Comparison of ENCODE assay signal across 9 cellular contexts in the genomic region with DNA sequence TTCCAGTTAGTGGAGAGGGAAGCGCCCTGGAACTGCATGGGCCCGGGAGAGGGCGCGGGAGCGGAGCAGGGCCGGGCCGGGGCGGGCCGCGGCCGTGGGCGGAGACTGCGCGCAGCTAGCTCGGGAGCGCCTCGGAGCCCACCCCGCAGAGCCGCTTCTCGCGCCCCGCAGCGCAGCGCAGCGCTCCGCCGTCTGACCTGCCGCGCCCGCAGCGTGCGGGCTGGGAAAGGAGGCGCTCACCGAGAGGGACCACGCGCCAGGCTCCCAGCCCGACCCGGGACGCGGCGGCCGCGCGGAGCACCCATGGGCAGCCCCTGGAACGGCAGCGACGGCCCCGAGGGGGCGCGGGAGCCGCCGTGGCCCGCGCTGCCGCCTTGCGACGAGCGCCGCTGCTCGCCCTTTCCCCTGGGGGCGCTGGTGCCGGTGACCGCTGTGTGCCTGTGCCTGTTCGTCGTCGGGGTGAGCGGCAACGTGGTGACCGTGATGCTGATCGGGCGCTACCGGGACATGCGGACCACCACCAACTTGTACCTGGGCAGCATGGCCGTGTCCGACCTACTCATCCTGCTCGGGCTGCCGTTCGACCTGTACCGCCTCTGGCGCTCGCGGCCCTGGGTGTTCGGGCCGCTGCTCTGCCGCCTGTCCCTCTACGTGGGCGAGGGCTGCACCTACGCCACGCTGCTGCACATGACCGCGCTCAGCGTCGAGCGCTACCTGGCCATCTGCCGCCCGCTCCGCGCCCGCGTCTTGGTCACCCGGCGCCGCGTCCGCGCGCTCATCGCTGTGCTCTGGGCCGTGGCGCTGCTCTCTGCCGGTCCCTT. TPM values are rescaled to one million over a fixed set of nuclear protein-coding genes. Genes with fewer than 3 reads are reported as not detected.
A peak's percentile ranks its signal among the peaks of the same experiment; 100 is the strongest.
DNase-seq lines count a peak whose midpoint lies in the region; ATAC-seq and TF ChIP-seq lines count a peak whose summit lies in the region.
"Had no signal": no experiment of that assay in that cellular context is flagged by ENCODE, and none has a peak within 500 bp of the region (broad histone marks: within the 10 kb centered on the region; RNA-seq: fewer than 3 reads in every experiment).

Gene MLNR (plus strand): TSS at position 304 of the 821 bp plus-strand sequence. CDS start 0 bp downstream, at position 304.

- WGBS in esophagus squamous epithelium, 2 donors: 15 to 17% methylated on average over 8 to 15 of the region's 111 CpGs
- 2 to 3% methylated on average over 110 to 111 of the region's 111 CpGs for WGBS in aorta, 2 donors

- H3K36me3 ChIP-seq in CD4-positive, CD25-positive, alpha-beta regulatory T cell (ENCODE audit: control insufficient read depth, insufficient read depth, low read length): no peaks in the 10 kb centered on the region
- no peaks in the 10 kb centered on the region for H3K36me3 ChIP-seq in esophagus squamous epithelium
- H3K36me3 ChIP-seq in aorta (ENCODE audit: control insufficient read depth in 1 of 2, insufficient read depth in 2 of 2, low read length in 1 of 2): no peaks in the 10 kb centered on the region

- no peaks in the 10 kb centered on the region for H3K9me3 ChIP-seq in CD4-positive, CD25-positive, alpha-beta regulatory T cell (ENCODE audit: control insufficient read depth in 2 of 2, low read length in 2 of 2)
- H3K9me3 ChIP-seq in esophagus squamous epithelium (no peaks in the 10 kb centered on the region), aorta (ENCODE audit: control insufficient read depth, low read length) (no peaks in the 10 kb centered on the region)

- TF ChIP-seq CTCF in activated CD8-positive, alpha-beta T cell treated with anti-CD3 and anti-CD28 coated beads for 36 hours (IDR thresholded peaks at IDR 0.05): peak; percentile 39
- TF ChIP-seq CTCF in esophagus squamous epithelium (IDR thresholded peaks at IDR 0.05): no peak

- no peak within 1 kb of the TSS for H3K4me3 ChIP-seq in CD4-positive, CD25-positive, alpha-beta regulatory T cell (ENCODE audit: low read depth, low read length)
- peak within 1 kb of the TSS; percentile 36 to 67 (median 47) for H3K4me3 ChIP-seq in esophagus squamous epithelium
- peak within 1 kb of the TSS; percentile 5 to 6 for H3K4me3 ChIP-seq in aorta (ENCODE audit: low read length in 2 of 2)

- peaks cover 4 to 31% (median 13%) of the 10 kb centered on the region in 4 donors for H3K4me1 Mint-ChIP-seq in CD4-positive, CD25-positive, alpha-beta regulatory T cell
- peaks cover 5% of the 10 kb centered on the region for H3K4me1 Mint-ChIP-seq in activated CD8-positive, alpha-beta T cell treated with anti-CD3 and anti-CD28 coated beads for 36 hours (ENCODE audit: low read depth)
- peaks cover 7% of the 10 kb centered on the region in 2 donors for H3K4me1 Mint-ChIP-seq in natural killer cell treated with Interleukin-12 subunit alpha and Interleukin-12 subunit beta and Interleukin-15 and Interleukin-18, amount 100 ng/mL, for 72 hours (ENCODE audit: low read depth in 2 of 2)

- no peak for TF ChIP-seq POLR2A in esophagus squamous epithelium (IDR thresholded peaks at IDR 0.05)

- ATAC-seq in CD4-positive, CD25-positive, alpha-beta regulatory T cell (ENCODE audit: low read depth in 2 of 2): peak; percentile 55 to 63
- ATAC-seq in HG03442 (IDR thresholded peaks at IDR 0.05; ENCODE audit: unreplicated experiment) (peak; percentile 52), aorta (ENCODE audit: low FRiP score) (peak; percentile 46), HG03571 (IDR thresholded peaks at IDR 0.05; ENCODE audit: unreplicated experiment) (no peak)
- ATAC-seq in activated CD8-positive, alpha-beta T cell treated with anti-CD3 and anti-CD28 coated beads for 36 hours: peak; percentile 84
- peak; percentile 67 for ATAC-seq in natural killer cell treated with Interleukin-12 subunit alpha and Interleukin-12 subunit beta and Interleukin-15 and Interleukin-18, amount 100 ng/mL, for 72 hours

- peak; percentile 20 to 47 (median 37) for DNase-seq in CD4-positive, CD25-positive, alpha-beta regulatory T cell
- DNase-seq in activated CD8-positive, alpha-beta T cell treated with anti-CD3 and anti-CD28 coated beads for 36 hours: peak; percentile 56
- no peak for DNase-seq in esophagus squamous epithelium (lab: John Stamatoyannopoulos, UW)
- DNase-seq in natural killer cell treated with Interleukin-12 subunit alpha and Interleukin-12 subunit beta and Interleukin-15 and Interleukin-18, amount 100 ng/mL, for 72 hours (ENCODE audit: low spot score): no peak
- peak in 1 of 2 donors; percentile 79 for DNase-seq in aorta
- DNase-seq in NCI-H1694 treated with DMSO at 0.1 percent for 48 hours (lab: John Stamatoyannopoulos, UW): no peak

- H3K27me3 Mint-ChIP-seq in CD4-positive, CD25-positive, alpha-beta regulatory T cell: peaks cover 72% of the 10 kb centered on the region
- peaks cover 61% of the 10 kb centered on the region for H3K27me3 Mint-ChIP-seq in activated CD8-positive, alpha-beta T cell treated with anti-CD3 and anti-CD28 coated beads for 36 hours
- H3K27me3 Mint-ChIP-seq in natural killer cell treated with Interleukin-12 subunit alpha and Interleukin-12 subunit beta and Interleukin-15 and Interleukin-18, amount 100 ng/mL, for 72 hours: peaks cover 46 to 49% of the 10 kb centered on the region in 2 donors

- H3K9me3 Mint-ChIP-seq in CD4-positive, CD25-positive, alpha-beta regulatory T cell: peaks cover 0 to 9% (median 0%) of the 10 kb centered on the region in 7 donors
- no peaks in the 10 kb centered on the region for H3K9me3 Mint-ChIP-seq in activated CD8-positive, alpha-beta T cell treated with anti-CD3 and anti-CD28 coated beads for 36 hours
- no peaks in the 10 kb centered on the region for H3K9me3 Mint-ChIP-seq in natural killer cell treated with Interleukin-12 subunit alpha and Interleukin-12 subunit beta and Interleukin-15 and Interleukin-18, amount 100 ng/mL, for 72 hours

- H3K27ac Mint-ChIP-seq in CD4-positive, CD25-positive, alpha-beta regulatory T cell: no peak within 1 kb of the TSS
- H3K27ac Mint-ChIP-seq in activated CD8-positive, alpha-beta T cell treated with anti-CD3 and anti-CD28 coated beads for 36 hours: no peak within 1 kb of the TSS
- no peak within 1 kb of the TSS for H3K27ac Mint-ChIP-seq in natural killer cell treated with Interleukin-12 subunit alpha and Interleukin-12 subunit beta and Interleukin-15 and Interleukin-18, amount 100 ng/mL, for 72 hours

- POLR2A ChIA-PET in activated CD8-positive, alpha-beta T cell treated with anti-CD3 and anti-CD28 coated beads for 36 hours (lab: Charles Lee): no interaction called here

- H3K4me3 Mint-ChIP-seq in CD4-positive, CD25-positive, alpha-beta regulatory T cell: peak within 1 kb of the TSS in 3 of 4 donors; percentile 63 to 76 (median 73)
- H3K4me3 Mint-ChIP-seq in activated CD8-positive, alpha-beta T cell treated with anti-CD3 and anti-CD28 coated beads for 36 hours: peak within 1 kb of the TSS; percentile 60
- H3K4me3 Mint-ChIP-seq in natural killer cell treated with Interleukin-12 subunit alpha and Interleukin-12 subunit beta and Interleukin-15 and Interleukin-18, amount 100 ng/mL, for 72 hours: peak within 1 kb of the TSS; percentile 72

- CTCF ChIA-PET in activated CD8-positive, alpha-beta T cell treated with anti-CD3 and anti-CD28 coated beads for 36 hours (lab: Charles Lee): interaction anchor here (0.8 to 1.8 kb wide), 5 partner anchors 9 to 60 kb away, joined by 3 to 8 read pairs (median 3); no protein-coding TSS in a partner anchor

- H3K36me3 Mint-ChIP-seq in CD4-positive, CD25-positive, alpha-beta regulatory T cell: peaks cover 6% of the 10 kb centered on the region
- no peaks in the 10 kb centered on the region for H3K36me3 Mint-ChIP-seq in activated CD8-positive, alpha-beta T cell treated with anti-CD3 and anti-CD28 coated beads for 36 hours (ENCODE audit: low read depth)
- no peaks in the 10 kb centered on the region for H3K36me3 Mint-ChIP-seq in natural killer cell treated with Interleukin-12 subunit alpha and Interleukin-12 subunit beta and Interleukin-15 and Interleukin-18, amount 100 ng/mL, for 72 hours

- peaks cover 11% of the 10 kb centered on the region for H3K4me1 ChIP-seq in CD4-positive, CD25-positive, alpha-beta regulatory T cell (ENCODE audit: control insufficient read depth, insufficient read depth, low read length, poor library complexity, severe bottlenecking)
- H3K4me1 ChIP-seq in esophagus squamous epithelium: peaks cover 6 to 30% (median 15%) of the 10 kb centered on the region in 3 donors
- H3K4me1 ChIP-seq in aorta (ENCODE audit: control insufficient read depth in 1 of 2, insufficient read depth in 2 of 2, low read length in 2 of 2): no peaks in the 10 kb centered on the region

- H3K27me3 ChIP-seq in CD4-positive, CD25-positive, alpha-beta regulatory T cell (ENCODE audit: control insufficient read depth, insufficient read depth, low read length): peaks cover 33% of the 10 kb centered on the region
- H3K27me3 ChIP-seq in esophagus squamous epithelium (peaks cover 3 to 74% (median 15%) of the 10 kb centered on the region in 4 donors), aorta (ENCODE audit: control insufficient read depth in 1 of 2, insufficient read depth in 2 of 2, low read length in 1 of 2) (no peaks in the 10 kb centered on the region)

- intact Hi-C loops in activated CD8-positive, alpha-beta T cell treated with anti-CD3 and anti-CD28 coated beads for 36 hours (cut with micrococcal nuclease): no loop called here
- intact Hi-C loops in esophagus squamous epithelium (cut with DNase I) (no loop called here), aorta (cut with DNase I) (no loop called here)

- no peak within 1 kb of the TSS for H3K27ac ChIP-seq in CD4-positive, CD25-positive, alpha-beta regulatory T cell (ENCODE audit: insufficient read depth, low read length, poor library complexity, severe bottlenecking)
- H3K27ac ChIP-seq in esophagus squamous epithelium (no peak within 1 kb of the TSS), aorta (ENCODE audit: low read depth in 1 of 2, low read length in 2 of 2) (no peak within 1 kb of the TSS)

RNA-seq across cellular contexts. Expression of gene MLNR, which starts in this region (rescaled TPM):
- total RNA-seq in CD4-positive, CD25-positive, alpha-beta regulatory T cell: not detected
- not detected for polyA plus RNA-seq in CD4-positive, CD25-positive, alpha-beta regulatory T cell
- not detected for total RNA-seq in activated CD8-positive, alpha-beta T cell treated with anti-CD3 and anti-CD28 coated beads for 36 hours
- under 1 TPM in 1 of 4 donors, not detected in 3; 0.19 TPM for total RNA-seq in esophagus squamous epithelium
- total RNA-seq in natural killer cell treated with Interleukin-12 subunit alpha and Interleukin-12 subunit beta and Interleukin-15 and Interleukin-18, amount 100 ng/mL, for 72 hours: not detected
- not detected for total RNA-seq in aorta
- under 1 TPM in 1 of 2 donors, not detected in 1; 0.56 TPM for polyA plus RNA-seq in aorta
- total RNA-seq: glomerular endothelial cell had no signal

Comparison
In these comparisons a context has a peak if more than half of its experiments do, and no peak if none do; other contexts are left out.
1. Peak in DNase-seq and ATAC-seq in CD4-positive, CD25-positive, alpha-beta regulatory T cell; RNA of the gene not detected or under 1 TPM.
2. Peak in DNase-seq and ATAC-seq in activated CD8-positive, alpha-beta T cell treated with anti-CD3 and anti-CD28 coated beads for 36 hours; RNA of the gene not detected or under 1 TPM.
3. Peak in ATAC-seq in natural killer cell treated with Interleukin-12 subunit alpha and Interleukin-12 subunit beta and Interleukin-15 and Interleukin-18, amount 100 ng/mL, for 72 hours; RNA of the gene not detected or under 1 TPM.
4. Peak in ATAC-seq and H3K4me3 ChIP-seq in aorta; RNA of the gene not detected or under 1 TPM.